8 cellular contexts compared by ENCODE assay signal in the genomic region with DNA sequence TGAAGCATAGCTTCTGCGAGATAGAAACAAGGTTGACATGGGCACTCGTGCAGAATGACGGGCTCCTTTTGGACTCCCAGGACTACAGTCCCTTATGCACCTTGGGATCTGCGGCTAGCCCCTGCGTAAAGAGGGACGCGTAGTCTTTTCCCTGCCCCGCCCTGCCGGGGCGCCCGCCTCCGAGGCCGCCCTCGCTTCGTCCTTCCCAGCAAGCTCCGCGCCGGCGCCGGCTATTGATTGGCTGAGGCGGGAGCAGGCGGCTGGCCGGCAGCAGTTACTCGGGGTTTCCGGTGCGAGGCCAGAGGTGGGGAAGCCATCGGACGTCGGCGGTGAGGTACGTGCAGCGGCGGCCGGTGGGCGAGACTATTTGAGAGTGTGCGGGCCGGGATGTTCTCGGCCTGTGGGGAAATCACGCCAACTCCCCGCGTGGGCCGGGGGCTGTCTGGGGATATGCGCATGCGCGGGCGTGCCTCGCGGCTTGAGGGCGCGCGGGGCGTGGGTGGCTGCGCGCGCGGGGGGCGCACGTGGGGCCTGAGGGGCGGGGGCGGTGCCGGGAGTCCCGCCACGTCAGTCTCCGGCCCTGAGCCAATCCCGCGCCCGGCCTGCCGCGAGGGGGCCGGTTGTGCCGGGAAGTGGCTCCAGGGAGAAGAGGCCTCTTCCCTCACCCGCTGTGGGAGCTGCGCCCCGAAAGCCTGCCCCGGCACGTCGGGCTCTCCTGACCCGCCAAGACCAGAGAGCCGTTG. TPM values are rescaled to one million over a fixed set of nuclear protein-coding genes. Genes with fewer than 3 reads are reported as not detected.
DNase-seq lines count a peak whose midpoint lies in the region; ATAC-seq, FAIRE-seq and TF ChIP-seq lines count a peak whose summit lies in the region.

A gene (plus strand): TSS at position 233 of the 743 bp plus-strand sequence. CDS start 671 bp downstream, outside the sequence.

- H3K27ac ChIP-seq in astrocyte (ENCODE audit: low read depth, low read length): peak within 1 kb of the TSS; percentile 91

- peak within 1 kb of the TSS; percentile 69 for H3K4me3 ChIP-seq in astrocyte (ENCODE audit: insufficient read depth, low read depth, low read length)
- peak within 1 kb of the TSS; percentile 66 for H3K4me3 ChIP-seq in retinal pigment epithelial cell (ENCODE audit: low read length)

- H3K27me3 Mint-ChIP-seq in astrocyte (ENCODE audit: low read depth, unreplicated experiment): no peaks in the 10 kb centered on the region

- peaks cover 19% of the 10 kb centered on the region for H3K4me1 Mint-ChIP-seq in astrocyte (ENCODE audit: low read depth, unreplicated experiment)

- peak within 1 kb of the TSS; percentile 97 for H3K9ac ChIP-seq in astrocyte (ENCODE audit: low read length)

- no peaks in the 10 kb centered on the region for H3K27me3 ChIP-seq in astrocyte (ENCODE audit: insufficient read depth, low read length)

- peaks cover 21% of the 10 kb centered on the region for H3K36me3 Mint-ChIP-seq in astrocyte (ENCODE audit: low read depth, unreplicated experiment)

- no peaks in the 10 kb centered on the region for H3K9me3 ChIP-seq in astrocyte (ENCODE audit: insufficient read depth, low read depth, low read length)

- peaks cover 19% of the 10 kb centered on the region for H3K4me1 ChIP-seq in astrocyte (ENCODE audit: insufficient read depth, low read length)

- peak within 1 kb of the TSS; percentile 90 for H3K4me3 Mint-ChIP-seq in astrocyte (ENCODE audit: unreplicated experiment)

- H3K4me2 ChIP-seq in astrocyte (ENCODE audit: low read length): peak within 1 kb of the TSS; percentile 91

- FAIRE-seq in astrocyte (lab: Jason Lieb, UNC): no peak

- peaks cover 41% of the 10 kb centered on the region for H3K79me2 ChIP-seq in astrocyte (ENCODE audit: insufficient read depth, low read length)

- ATAC-seq in GM18499 (IDR thresholded peaks at IDR 0.05; ENCODE audit: insufficient read depth, unreplicated experiment): peak; percentile 49
- ATAC-seq in HG02943 (IDR thresholded peaks at IDR 0.05; ENCODE audit: low read depth, unreplicated experiment): peak; percentile 75
- ATAC-seq in GM18519 (IDR thresholded peaks at IDR 0.05; ENCODE audit: low FRiP score, unreplicated experiment): no peak

- DNase-seq in NCI-H1930 (lab: John Stamatoyannopoulos, UW) (peak; percentile 76 to 89), T-helper 22 cell (ENCODE audit: low read depth) (peak; percentile 79), astrocyte (ENCODE audit: low read depth) (peak; percentile 84), hepatic stellate cell (ENCODE audit: low spot score) (peak; percentile 97), retinal pigment epithelial cell (ENCODE audit: low read depth) (peak; percentile 56)

- TF ChIP-seq CTCF in astrocyte (IDR thresholded peaks at IDR 0.05; ENCODE audit: insufficient read depth, low read depth, low read length): no peak
- TF ChIP-seq CTCF in retinal pigment epithelial cell (conservative IDR thresholded peaks at IDR 0.05; ENCODE audit: low read depth, low read length): no peak

- peak within 1 kb of the TSS; percentile 88 for H3K27ac Mint-ChIP-seq in astrocyte (ENCODE audit: unreplicated experiment)

- peak within 1 kb of the TSS; percentile 65 for H2AFZ ChIP-seq in astrocyte (ENCODE audit: low read depth, low read length)

- no peaks in the 10 kb centered on the region for H3K9me3 Mint-ChIP-seq in astrocyte (ENCODE audit: unreplicated experiment)

- peaks cover 33% of the 10 kb centered on the region for H4K20me1 ChIP-seq in astrocyte (ENCODE audit: insufficient read depth, low read length)

- H3K36me3 ChIP-seq in astrocyte (ENCODE audit: insufficient read depth, low read length): peaks cover 9% of the 10 kb centered on the region

RNA-seq across cellular contexts. Expression of the gene that starts here (rescaled TPM):
- 65.8 and 66.6 TPM in 2 replicates for total RNA-seq in astrocyte
